Comparison of ENCODE assay signal across 8 cellular contexts in the genomic region with DNA sequence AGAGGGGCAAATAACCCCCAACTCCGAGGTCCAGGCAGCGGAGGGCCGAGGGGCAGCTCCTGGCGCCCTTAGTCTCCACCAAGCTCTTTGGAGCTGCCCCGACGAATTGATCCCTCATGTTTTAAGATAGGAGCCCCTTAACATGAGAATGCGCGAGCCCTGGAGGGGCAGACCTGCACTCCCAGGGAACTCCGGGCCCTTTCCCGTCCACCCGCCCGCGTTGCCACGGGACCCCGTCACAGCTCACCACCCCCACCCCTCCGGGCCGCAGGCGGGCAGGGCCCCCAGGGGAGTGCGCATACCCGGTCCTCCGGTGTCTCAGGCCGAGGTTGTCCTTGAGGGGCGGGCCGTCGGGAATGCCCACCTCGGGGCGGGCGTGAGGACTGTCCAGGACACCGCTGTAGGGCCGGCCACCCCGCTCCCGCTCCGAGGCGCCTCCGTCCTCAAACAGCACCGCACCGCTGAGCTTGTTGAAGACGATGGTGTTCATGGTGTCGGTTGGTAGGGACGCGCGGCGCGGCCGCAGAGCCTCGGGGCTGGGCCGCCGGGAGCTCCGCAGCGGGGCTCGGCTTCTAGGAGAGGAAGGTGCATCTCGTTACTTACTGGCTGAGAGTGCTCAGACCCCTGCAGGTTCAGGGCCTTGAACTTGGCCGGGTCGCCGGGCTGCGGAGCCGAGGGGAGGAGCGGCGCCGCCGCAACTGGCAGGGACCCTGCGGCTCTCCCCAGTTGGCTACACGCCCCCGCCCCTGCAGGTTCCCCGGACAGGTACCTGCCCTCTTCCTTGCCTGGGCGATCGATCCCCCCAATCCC. TPM values are rescaled to one million over a fixed set of nuclear protein-coding genes. Genes with fewer than 3 reads are reported as not detected.
DNase-seq lines count a peak whose midpoint lies in the region; ATAC-seq and FAIRE-seq lines count a peak whose summit lies in the region.

No MANE protein-coding gene starts in this region.

- peaks cover 56% of the 10 kb centered on the region for H3K4me1 ChIP-seq in CD4-positive, alpha-beta memory T cell (ENCODE audit: insufficient read depth, low read length)
- peaks cover 4 to 6% of the 10 kb centered on the region in 2 donors for H3K4me1 ChIP-seq in small intestine (ENCODE audit: control insufficient read depth in 2 of 2, insufficient read depth in 1 of 2, low read depth in 1 of 2, low read length in 1 of 2)

- in situ Hi-C loops in G401 (cut with HindIII; ENCODE audit: low sequenced_read_pairs), result no loop called here

- peak overlapping the region; percentile 86 to 96 (median 91) for H3K4me3 Mint-ChIP-seq in CD4-positive, alpha-beta memory T cell

- peaks cover 0 to 6% of the 10 kb centered on the region in 2 donors for H3K36me3 Mint-ChIP-seq in CD4-positive, alpha-beta memory T cell

- peaks cover 23 to 47% (median 35%) of the 10 kb centered on the region in 4 donors for H3K4me1 Mint-ChIP-seq in CD4-positive, alpha-beta memory T cell

- peaks cover 43 to 47% of the 10 kb centered on the region in 2 donors for H3K27me3 Mint-ChIP-seq in CD4-positive, alpha-beta memory T cell

- no peaks in the 10 kb centered on the region for H3K36me3 ChIP-seq in CD4-positive, alpha-beta memory T cell (ENCODE audit: insufficient read depth, low read length)
- H3K36me3 ChIP-seq in small intestine (ENCODE audit: control insufficient read depth in 2 of 2, insufficient read depth in 2 of 2, low read length in 2 of 2), result no peaks in the 10 kb centered on the region

- POLR2A ChIA-PET in CD4-positive, alpha-beta memory T cell (lab: Charles Lee; ENCODE audit: partially characterized antibody), result interaction anchor here (1.2 to 1.5 kb wide), 3 partner anchors 436 to 589 kb away, joined by 3 to 4 read pairs (median 4); a partner anchor contains a TSS

- H3K27ac Mint-ChIP-seq in CD4-positive, alpha-beta memory T cell, result peak overlapping the region in 2 of 7 donors; percentile 57 to 84

- peak; percentile 32 to 46 (median 36) for DNase-seq in CD4-positive, alpha-beta memory T cell
- DNase-seq in NCI-H526 treated with DMSO at 0.1 percent for 48 hours (lab: John Stamatoyannopoulos, UW) (peak; percentile 9), astrocyte of the hippocampus (ENCODE audit: low read depth, low spot score) (peak; percentile 59), iPS-NIHi11 (ENCODE audit: low spot score) (peak; percentile 43), small intestine (no peak), G401 (ENCODE audit: low spot score) (no peak), NCI-H446 treated with DMSO at 0.1 percent for 48 hours (lab: John Stamatoyannopoulos, UW) (no peak)

- no peaks in the 10 kb centered on the region for H3K9me3 ChIP-seq in CD4-positive, alpha-beta memory T cell (ENCODE audit: control insufficient read depth in 1 of 2, low read length in 2 of 2)
- no peaks in the 10 kb centered on the region for H3K9me3 ChIP-seq in small intestine (ENCODE audit: control insufficient read depth, low read depth)

- CTCF ChIA-PET in CD4-positive, alpha-beta memory T cell (lab: Charles Lee; ENCODE audit: partially characterized antibody), result interaction anchor here (0.9 to 3.6 kb wide), 10 partner anchors 12 to 650 kb away, joined by 3 to 25 read pairs (median 4); no protein-coding TSS in a partner anchor

- peaks cover 53% of the 10 kb centered on the region for H3K27me3 ChIP-seq in CD4-positive, alpha-beta memory T cell (ENCODE audit: insufficient read depth, low read length)
- peaks cover 25 to 40% of the 10 kb centered on the region in 2 donors for H3K27me3 ChIP-seq in small intestine (ENCODE audit: control insufficient read depth in 2 of 2, insufficient read depth in 2 of 2, low read length in 2 of 2)

- H3K9me3 Mint-ChIP-seq in CD4-positive, alpha-beta memory T cell, result peaks cover 0 to 3% (median 0%) of the 10 kb centered on the region in 8 donors

- H3K27ac ChIP-seq in CD4-positive, alpha-beta memory T cell (ENCODE audit: low read depth, low read length), result no peak overlapping the region
- peak overlapping the region in 1 of 2 donors; percentile 45 for H3K27ac ChIP-seq in small intestine (ENCODE audit: low read depth in 1 of 2, low read length in 1 of 2)

- H3K4me3 ChIP-seq in CD4-positive, alpha-beta memory T cell (ENCODE audit: low read length in 2 of 2), result peak overlapping the region; percentile 22 to 68
- H3K4me3 ChIP-seq in small intestine (ENCODE audit: low read depth in 1 of 2, low read length in 2 of 2), result peak overlapping the region; percentile 35 to 80

- no peak for FAIRE-seq in small intestine (lab: Jason Lieb, UNC)

- intact Hi-C loops in CD4-positive, alpha-beta memory T cell (cut with micrococcal nuclease), result loop anchor here (1.0 to 5.0 kb wide), 6 partner anchors 436 to 864 kb away; no protein-coding TSS in a partner anchor

- WGBS in small intestine, 3 donors, result 1 to 2% (median 2%) methylated on average over 45 to 67 of the region's 67 CpGs

- no peak for ATAC-seq in GM21526 (IDR thresholded peaks at IDR 0.05; ENCODE audit: low FRiP score, unreplicated experiment)

RNA-seq across cellular contexts. Expression of a gene that starts 2.5 kb away (rescaled TPM):
- not detected for total RNA-seq in CD4-positive, alpha-beta memory T cell
- polyA plus RNA-seq in CD4-positive, alpha-beta memory T cell, result not detected
- under 1 TPM in 2 of 3 donors, not detected in 1; 0.27 to 0.31 TPM for polyA plus RNA-seq in small intestine
- not detected in 2 replicates for total RNA-seq in G401 (2014; rRNA removed; shearing (Covaris generic))

Comparison
In these comparisons a context has a peak if more than half of its experiments do, and no peak if none do; other contexts are left out.
1. DNase-seq: peak in CD4-positive, alpha-beta memory T cell (5 of 5), NCI-H526 treated with DMSO at 0.1 percent for 48 hours (single experiment), astrocyte of the hippocampus (single experiment) and iPS-NIHi11 (single experiment); none in small intestine (single experiment), G401 (single experiment) and NCI-H446 treated with DMSO at 0.1 percent for 48 hours (single experiment).